Comparison of ENCODE assay signal across 19 cellular contexts in the genomic region with DNA sequence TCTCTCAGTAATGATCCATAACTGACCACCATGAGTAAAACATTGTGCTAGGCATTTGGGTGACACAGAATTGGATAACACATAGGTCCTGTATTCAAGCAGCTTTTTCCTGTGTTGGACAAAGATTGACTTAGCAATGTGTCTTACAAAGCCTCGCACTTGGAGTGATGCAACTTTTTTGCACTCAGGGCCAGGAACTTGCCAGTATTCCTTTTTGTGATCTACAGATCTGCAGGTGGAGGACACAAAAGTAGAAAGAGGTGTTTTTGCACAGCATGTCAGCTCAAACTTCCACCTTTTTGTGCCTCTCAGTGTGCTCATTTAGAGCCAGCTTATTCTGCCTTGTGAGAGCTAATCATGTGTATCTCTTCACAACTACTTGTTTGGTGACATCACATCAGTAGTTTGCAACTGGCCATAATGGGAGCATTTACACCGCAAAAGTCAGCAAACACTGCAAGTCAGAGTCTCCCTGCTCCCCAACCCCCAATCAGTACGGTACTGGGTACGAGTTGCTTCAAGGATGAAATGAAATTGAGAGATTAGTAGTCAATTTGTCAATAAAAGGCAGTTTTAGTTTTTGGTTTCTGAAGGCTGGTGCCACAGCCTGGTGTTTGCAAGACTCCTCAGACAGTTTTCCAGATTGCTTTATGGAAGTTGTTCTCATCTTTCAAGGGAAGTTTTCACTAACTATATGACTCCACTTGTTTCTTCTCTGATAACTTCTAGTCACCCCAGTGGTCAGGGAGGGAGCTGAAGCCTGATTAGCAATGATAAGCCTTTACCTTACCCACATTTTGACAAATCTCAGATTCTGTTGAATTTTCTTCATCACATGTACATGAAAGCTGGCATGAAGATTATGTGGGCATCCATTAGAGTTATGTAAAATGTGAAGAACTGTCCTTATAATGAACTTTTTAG.
A peak's percentile ranks its signal among the peaks of the same experiment; 100 is the strongest.
DNase-seq lines count a peak whose midpoint lies in the region; ATAC-seq, FAIRE-seq and TF ChIP-seq lines count a peak whose summit lies in the region.
"Had no signal": no experiment of that assay in that cellular context is flagged by ENCODE, and none has a peak within 500 bp of the region (broad histone marks: within the 10 kb centered on the region; RNA-seq: fewer than 3 reads in every experiment).

No MANE protein-coding gene starts in this region.

- no peaks in the 10 kb centered on the region for H4K20me1 ChIP-seq in GM23338 (replicated peaks; ENCODE audit: insufficient read depth)
- H4K20me1 ChIP-seq: BLaER1 had no signal

- H3K27me3 Mint-ChIP-seq in GM23338 (ENCODE audit: insufficient read depth, low read depth, poor library complexity): no peaks in the 10 kb centered on the region
- peaks cover 2% of the 10 kb centered on the region for H3K27me3 Mint-ChIP-seq in activated CD8-positive, alpha-beta T cell treated with anti-CD3 and anti-CD28 coated beads for 36 hours

- no peaks in the 10 kb centered on the region for H3K27me3 ChIP-seq in GM23338 (ENCODE audit: insufficient read depth)
- no peaks in the 10 kb centered on the region for H3K27me3 ChIP-seq in bronchial epithelial cell (ENCODE audit: control insufficient read depth, insufficient read depth, low read length)
- H3K27me3 ChIP-seq in WERI-Rb-1 (ENCODE audit: insufficient read depth, low read depth, severe bottlenecking): no peaks in the 10 kb centered on the region
- H3K27me3 ChIP-seq: BLaER1 had no signal

- CTCF ChIA-PET in activated CD8-positive, alpha-beta T cell treated with anti-CD3 and anti-CD28 coated beads for 36 hours (lab: Charles Lee): no interaction called here

- no peaks in the 10 kb centered on the region for H3K4me1 ChIP-seq in GM23338 (ENCODE audit: insufficient read depth)
- H3K4me1 ChIP-seq: Caco-2, HAP-1 had no signal

- peak overlapping the region; percentile 84; the same call in 1 of the 2 replicates for H2AFZ ChIP-seq in GM23338

- no peak overlapping the region for H3K27ac Mint-ChIP-seq in GM23338
- H3K27ac Mint-ChIP-seq in stimulated activated effector memory CD8-positive, alpha-beta T cell treated with anti-CD3 and anti-CD28 coated beads, Interleukin-12 subunit alpha, Interleukin-12 subunit beta, amount 100 ng/mL, for 72 hours: no peak overlapping the region
- no peak overlapping the region for H3K27ac Mint-ChIP-seq in activated CD8-positive, alpha-beta T cell treated with anti-CD3 and anti-CD28 coated beads for 36 hours
- H3K27ac Mint-ChIP-seq: B cell; CD4-positive, CD25-positive, alpha-beta regulatory T cell; CD8-positive, alpha-beta T cell; HFFc6 had no signal

- no peak overlapping the region for H3K27ac ChIP-seq in GM23338 (ENCODE audit: low read depth)
- H3K27ac ChIP-seq in WERI-Rb-1: no peak overlapping the region
- H3K27ac ChIP-seq: BLaER1, C4-2B had no signal

- H3K9me2 ChIP-seq in GM23338 (ENCODE audit: insufficient read depth): no peaks in the 10 kb centered on the region

- H3K36me3 ChIP-seq in GM23338 (ENCODE audit: insufficient read depth) (no peaks in the 10 kb centered on the region), bronchial epithelial cell (ENCODE audit: control insufficient read depth, insufficient read depth, low read length) (no peaks in the 10 kb centered on the region), WERI-Rb-1 (no peaks in the 10 kb centered on the region)
- H3K36me3 ChIP-seq: BLaER1, HAP-1 had no signal

- H3K4me2 ChIP-seq in GM23338: no peak overlapping the region
- H3K4me2 ChIP-seq: BLaER1 had no signal

- no peak overlapping the region for H3K4me3 Mint-ChIP-seq in GM23338
- no peak overlapping the region for H3K4me3 Mint-ChIP-seq in stimulated activated effector memory CD8-positive, alpha-beta T cell treated with anti-CD3 and anti-CD28 coated beads, Interleukin-12 subunit alpha, Interleukin-12 subunit beta, amount 100 ng/mL, for 72 hours
- H3K4me3 Mint-ChIP-seq in activated CD8-positive, alpha-beta T cell treated with anti-CD3 and anti-CD28 coated beads for 36 hours: no peak overlapping the region
- H3K4me3 Mint-ChIP-seq: B cell; CD4-positive, CD25-positive, alpha-beta regulatory T cell; CD8-positive, alpha-beta T cell; HFFc6 had no signal

- no peaks in the 10 kb centered on the region for H3K36me3 Mint-ChIP-seq in GM23338 (ENCODE audit: low read depth)
- no peaks in the 10 kb centered on the region for H3K36me3 Mint-ChIP-seq in stimulated activated effector memory CD8-positive, alpha-beta T cell treated with anti-CD3 and anti-CD28 coated beads, Interleukin-12 subunit alpha, Interleukin-12 subunit beta, amount 100 ng/mL, for 72 hours
- no peaks in the 10 kb centered on the region for H3K36me3 Mint-ChIP-seq in activated CD8-positive, alpha-beta T cell treated with anti-CD3 and anti-CD28 coated beads for 36 hours (ENCODE audit: low read depth)
- H3K36me3 Mint-ChIP-seq: CD4-positive, CD25-positive, alpha-beta regulatory T cell; CD8-positive, alpha-beta T cell had no signal

- DNase-seq in GM23338 (ENCODE audit: low spot score) (no peak), bronchial epithelial cell (ENCODE audit: low read depth) (no peak), WERI-Rb-1 (no peak)
- DNase-seq in stimulated activated effector memory CD8-positive, alpha-beta T cell treated with anti-CD3 and anti-CD28 coated beads, Interleukin-12 subunit alpha, Interleukin-12 subunit beta, amount 100 ng/mL, for 72 hours (ENCODE audit: low spot score in 2 of 2): no peak
- no peak for DNase-seq in activated CD8-positive, alpha-beta T cell treated with anti-CD3 and anti-CD28 coated beads for 36 hours
- DNase-seq: Caco-2; CD4-positive, CD25-positive, alpha-beta regulatory T cell; CD8-positive, alpha-beta T cell; DMS153; DND-41; GOT3; HFFc6 had no signal

- TF ChIP-seq CTCF in GM23338 (conservative IDR thresholded peaks at IDR 0.05; ENCODE audit: low read depth in 2 of 2) (no peak), bronchial epithelial cell (IDR thresholded peaks at IDR 0.05; ENCODE audit: insufficient read depth, low read length, severe bottlenecking) (no peak), WERI-Rb-1 (IDR thresholded peaks at IDR 0.05; ENCODE audit: low read depth, low read length) (no peak)
- no peak for TF ChIP-seq CTCF in activated CD8-positive, alpha-beta T cell treated with anti-CD3 and anti-CD28 coated beads for 36 hours (IDR thresholded peaks at IDR 0.05)

- POLR2A ChIA-PET in activated CD8-positive, alpha-beta T cell treated with anti-CD3 and anti-CD28 coated beads for 36 hours (lab: Charles Lee): no interaction called here

- H3K4me1 Mint-ChIP-seq in GM23338: no peaks in the 10 kb centered on the region
- H3K4me1 Mint-ChIP-seq in stimulated activated effector memory CD8-positive, alpha-beta T cell treated with anti-CD3 and anti-CD28 coated beads, Interleukin-12 subunit alpha, Interleukin-12 subunit beta, amount 100 ng/mL, for 72 hours: no peaks in the 10 kb centered on the region
- H3K4me1 Mint-ChIP-seq in activated CD8-positive, alpha-beta T cell treated with anti-CD3 and anti-CD28 coated beads for 36 hours (ENCODE audit: low read depth): peaks cover 2% of the 10 kb centered on the region
- H3K4me1 Mint-ChIP-seq: B cell; CD4-positive, CD25-positive, alpha-beta regulatory T cell had no signal

- intact Hi-C loops in activated CD8-positive, alpha-beta T cell treated with anti-CD3 and anti-CD28 coated beads for 36 hours (cut with micrococcal nuclease): no loop called here

- no peaks in the 10 kb centered on the region for H3F3A ChIP-seq in GM23338 (replicated peaks; ENCODE audit: low read depth)

- no peaks in the 10 kb centered on the region for H3K9me3 Mint-ChIP-seq in GM23338
- H3K9me3 Mint-ChIP-seq in stimulated activated effector memory CD8-positive, alpha-beta T cell treated with anti-CD3 and anti-CD28 coated beads, Interleukin-12 subunit alpha, Interleukin-12 subunit beta, amount 100 ng/mL, for 72 hours: no peaks in the 10 kb centered on the region
- no peaks in the 10 kb centered on the region for H3K9me3 Mint-ChIP-seq in activated CD8-positive, alpha-beta T cell treated with anti-CD3 and anti-CD28 coated beads for 36 hours
- H3K9me3 Mint-ChIP-seq: CD4-positive, CD25-positive, alpha-beta regulatory T cell; CD8-positive, alpha-beta T cell; HFFc6 had no signal

- H3K4me3 ChIP-seq in GM23338: no peak overlapping the region
- no peak overlapping the region for H3K4me3 ChIP-seq in bronchial epithelial cell (ENCODE audit: low read depth, low read length)
- no peak overlapping the region for H3K4me3 ChIP-seq in WERI-Rb-1 (ENCODE audit: low read depth, low read length)
- H3K4me3 ChIP-seq: BLaER1, HAP-1 had no signal

- FAIRE-seq in bronchial epithelial cell (lab: Jason Lieb, UNC): peak; percentile 88
- FAIRE-seq: G401.6, H54 had no signal

- no peaks in the 10 kb centered on the region for H3K79me2 ChIP-seq in GM23338 (replicated peaks; ENCODE audit: insufficient read depth)

- H3K9me3 ChIP-seq in WERI-Rb-1 (ENCODE audit: severe bottlenecking): no peaks in the 10 kb centered on the region
- H3K9me3 ChIP-seq: BLaER1, Caco-2, HAP-1 had no signal

- no peak for ATAC-seq in GM23338
- ATAC-seq in stimulated activated effector memory CD8-positive, alpha-beta T cell treated with anti-CD3 and anti-CD28 coated beads, Interleukin-12 subunit alpha, Interleukin-12 subunit beta, amount 100 ng/mL, for 72 hours: peak; percentile 48
- no peak for ATAC-seq in activated CD8-positive, alpha-beta T cell treated with anti-CD3 and anti-CD28 coated beads for 36 hours
- no peak for ATAC-seq in HG02571 (IDR thresholded peaks at IDR 0.05; ENCODE audit: unreplicated experiment)
- ATAC-seq: CD8-positive, alpha-beta T cell had no signal

TF ChIP-seq in GM23338, 12 proteins besides CTCF, POLR2A, EP300 and RAD21:
- TF ChIP-seq EZH2phosphoT487 (IDR thresholded peaks at IDR 0.05; ENCODE audit: unreplicated experiment): no peak
